8 cellular contexts compared by ENCODE assay signal in genomic region chr5:18745988-18746615, GRCh38.
DNase-seq lines count a peak whose midpoint lies in the region; ATAC-seq and TF ChIP-seq lines count a peak whose summit lies in the region.

No MANE protein-coding gene starts in this region.

- H3K4me3 Mint-ChIP-seq in WTC11 = no peak overlapping the region

- TF ChIP-seq CTCF in WTC11 (IDR thresholded peaks at IDR 0.05) = no peak

- no peaks in the 10 kb centered on the region for H3K4me1 Mint-ChIP-seq in WTC11

- H3K36me3 Mint-ChIP-seq in WTC11 = peaks cover 29% of the 10 kb centered on the region

- peaks cover 59% of the 10 kb centered on the region for H3K9me3 Mint-ChIP-seq in WTC11

- ATAC-seq in GM19452 (IDR thresholded peaks at IDR 0.05; ENCODE audit: unreplicated experiment) (peak; percentile 74), HG03469 (IDR thresholded peaks at IDR 0.05; ENCODE audit: unreplicated experiment) (peak; percentile 83), WTC11 (no peak)

- H3K27me3 Mint-ChIP-seq in WTC11 (ENCODE audit: low read depth) = no peaks in the 10 kb centered on the region; the same call in 1 of the 2 replicates

- H3K27ac Mint-ChIP-seq in WTC11 = no peak overlapping the region

- POLR2A ChIA-PET in WTC11 (lab: Charles Lee) = no interaction called here

- DNase-seq in DMS 273 treated with DMSO at 0.1 percent for 48 hours (lab: John Stamatoyannopoulos, UW) = peak; percentile 53
- DNase-seq in NOMO-1 treated with DMSO at 0.1 percent for 48 hours (lab: John Stamatoyannopoulos, UW; ENCODE audit: unreplicated experiment) = peak; percentile 87
- DNase-seq in activated T-cell treated with anti-CD3 and anti-CD28 coated beads, Interleukin-2, amount 50 U/mL, for 1 hour = peak; percentile 42
- DNase-seq in hepatic stellate cell (ENCODE audit: low spot score) = peak; percentile 0
- peak; percentile 10 for DNase-seq in stimulated activated CD8-positive, alpha-beta memory T cell treated with anti-CD3 and anti-CD28 coated beads, Interleukin-4, amount 100 ng/mL, for 24 hours (ENCODE audit: low read depth)
- no peak for DNase-seq in WTC11 (ENCODE audit: low spot score)

- CTCF ChIA-PET in WTC11 (lab: Charles Lee) = no interaction called here

TF ChIP-seq in WTC11, 78 proteins besides CTCF, POLR2A, EP300 and RAD21:
- no peak for TF ChIP-seq NR1H2 (CRISPR knock-in tag; IDR thresholded peaks at IDR 0.05)
- TF ChIP-seq ZBTB43 (CRISPR knock-in tag; IDR thresholded peaks at IDR 0.05) = no peak
- no peak for TF ChIP-seq SMAD4 (CRISPR knock-in tag; IDR thresholded peaks at IDR 0.05)
